9 cellular contexts compared by ENCODE assay signal in the genomic region with DNA sequence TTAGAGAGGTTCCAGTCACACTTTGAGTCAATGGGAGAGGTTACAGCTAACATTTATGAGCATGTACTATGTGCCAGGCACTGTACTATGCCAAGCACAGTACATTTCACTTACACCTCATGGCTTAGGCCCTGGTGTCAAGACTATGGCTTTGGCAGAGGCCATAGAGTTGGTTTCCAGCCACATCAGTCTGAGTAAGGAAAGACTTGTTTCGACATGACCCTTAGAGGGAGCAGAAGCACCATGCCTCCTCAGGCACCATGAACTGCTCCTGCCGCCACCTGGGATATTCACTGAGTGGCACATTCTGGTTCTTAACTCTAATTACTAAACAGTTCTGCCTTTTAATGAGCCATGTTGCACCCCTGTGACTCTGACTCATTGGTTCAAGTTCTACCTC. TPM values are rescaled to one million over a fixed set of nuclear protein-coding genes. Genes with fewer than 3 reads are reported as not detected.
A peak's percentile ranks its signal among the peaks of the same experiment; 100 is the strongest.
DNase-seq lines count a peak whose midpoint lies in the region; ATAC-seq and TF ChIP-seq lines count a peak whose summit lies in the region.
"Had no signal": no experiment of that assay in that cellular context is flagged by ENCODE, and none has a peak within 500 bp of the region (broad histone marks: within the 10 kb centered on the region; RNA-seq: fewer than 3 reads in every experiment).

No MANE protein-coding gene starts in this region.

- H3K27ac Mint-ChIP-seq in activated naive CD4-positive, alpha-beta T cell treated with anti-CD3 and anti-CD28 coated beads for 36 hours: peak overlapping the region; percentile 76
- H3K27ac Mint-ChIP-seq in stimulated activated naive CD8-positive, alpha-beta T cell treated with anti-CD3 and anti-CD28 coated beads, Interleukin-15, amount 100 ng/mL, for 72 hours: no peak overlapping the region

- no peaks in the 10 kb centered on the region for H3K27me3 Mint-ChIP-seq in activated naive CD4-positive, alpha-beta T cell treated with anti-CD3 and anti-CD28 coated beads for 36 hours (ENCODE audit: low read depth)
- H3K27me3 Mint-ChIP-seq in stimulated activated naive CD8-positive, alpha-beta T cell treated with anti-CD3 and anti-CD28 coated beads, Interleukin-15, amount 100 ng/mL, for 72 hours: no peaks in the 10 kb centered on the region

- peaks cover 34% of the 10 kb centered on the region for H3K36me3 Mint-ChIP-seq in activated naive CD4-positive, alpha-beta T cell treated with anti-CD3 and anti-CD28 coated beads for 36 hours (ENCODE audit: low read depth)

- TF ChIP-seq POLR2A in ovary (IDR thresholded peaks at IDR 0.05): no peak

- TF ChIP-seq CTCF in foreskin fibroblast (IDR thresholded peaks at IDR 0.05; ENCODE audit: low read depth, low read length) (no peak), ovary (IDR thresholded peaks at IDR 0.05) (no peak)

- H3K27me3 ChIP-seq in ovary: no peaks in the 10 kb centered on the region

- H3K9me3 ChIP-seq in ovary: no peaks in the 10 kb centered on the region

- H3K4me1 Mint-ChIP-seq in activated naive CD4-positive, alpha-beta T cell treated with anti-CD3 and anti-CD28 coated beads for 36 hours (ENCODE audit: low read depth): peaks cover 84% of the 10 kb centered on the region
- peaks cover 86% of the 10 kb centered on the region for H3K4me1 Mint-ChIP-seq in stimulated activated naive CD8-positive, alpha-beta T cell treated with anti-CD3 and anti-CD28 coated beads, Interleukin-15, amount 100 ng/mL, for 72 hours

- H3K9me3 Mint-ChIP-seq in activated naive CD4-positive, alpha-beta T cell treated with anti-CD3 and anti-CD28 coated beads for 36 hours: no peaks in the 10 kb centered on the region
- H3K9me3 Mint-ChIP-seq in stimulated activated naive CD8-positive, alpha-beta T cell treated with anti-CD3 and anti-CD28 coated beads, Interleukin-15, amount 100 ng/mL, for 72 hours: no peaks in the 10 kb centered on the region

- H3K27ac ChIP-seq in ovary: no peak overlapping the region

- peak; percentile 78 for ATAC-seq in stimulated activated naive CD8-positive, alpha-beta T cell treated with anti-CD3 and anti-CD28 coated beads, Interleukin-15, amount 100 ng/mL, for 72 hours

- H3K4me1 ChIP-seq in ovary (ENCODE audit: insufficient read depth): peaks cover 8% of the 10 kb centered on the region

- TF ChIP-seq EP300 in ovary (IDR thresholded peaks at IDR 0.05): no peak

- CTCF ChIA-PET in activated naive CD4-positive, alpha-beta T cell treated with anti-CD3 and anti-CD28 coated beads for 36 hours (lab: Charles Lee): interaction anchor here (0.8 to 1.9 kb wide), 5 partner anchors 32 to 56 kb away, joined by 3 to 5 read pairs (median 3); no protein-coding TSS in a partner anchor

- H3K4me3 ChIP-seq in foreskin fibroblast (ENCODE audit: low read depth in 1 of 2, low read length in 2 of 2) (no peak overlapping the region), ovary (no peak overlapping the region)

- no peak overlapping the region for H3K4me3 Mint-ChIP-seq in activated naive CD4-positive, alpha-beta T cell treated with anti-CD3 and anti-CD28 coated beads for 36 hours
- H3K4me3 Mint-ChIP-seq in stimulated activated naive CD8-positive, alpha-beta T cell treated with anti-CD3 and anti-CD28 coated beads, Interleukin-15, amount 100 ng/mL, for 72 hours: peak overlapping the region in 1 of 2 donors; percentile 0

- H3K36me3 ChIP-seq in ovary: no peaks in the 10 kb centered on the region

- intact Hi-C loops in activated naive CD4-positive, alpha-beta T cell treated with anti-CD3 and anti-CD28 coated beads for 36 hours (cut with micrococcal nuclease): loop anchor here (1.0 kb wide), 10 partner anchors 8 to 108 kb away; no protein-coding TSS in a partner anchor
- intact Hi-C loops in ovary (cut with DNase I): no loop called here

- DNase-seq in activated naive CD4-positive, alpha-beta T cell treated with anti-CD3 and anti-CD28 coated beads for 36 hours: peak; percentile 76
- DNase-seq in activated naive CD4-positive, alpha-beta T cell treated with Interleukin-2 at 50 U/mL for 16 hours: no peak
- peak; percentile 26 to 36 for DNase-seq in activated CD4-positive, alpha-beta T cell treated with anti-CD3 and anti-CD28 coated beads, Interleukin-2, amount 50 U/mL, for 48 hours
- peak; percentile 48 to 65 for DNase-seq in foreskin fibroblast
- peak in 1 of 2 donors; percentile 32 for DNase-seq in stimulated activated naive CD8-positive, alpha-beta T cell treated with anti-CD3 and anti-CD28 coated beads, Interleukin-15, amount 100 ng/mL, for 72 hours
- DNase-seq in NCI-H2196 treated with DMSO at 0.1 percent for 48 hours (lab: John Stamatoyannopoulos, UW; ENCODE audit: unreplicated experiment): no peak
- no peak for DNase-seq in ovary
- DNase-seq in NCI-H1930 (lab: John Stamatoyannopoulos, UW): no peak
- DNase-seq: activated gamma-delta T cell had no signal

- 90 to 97% (median 96%) methylated on average over 2 of the region's 2 CpGs for WGBS in ovary, 3 donors

RNA-seq across cellular contexts. Expression of a gene that starts 12.7 kb away (rescaled TPM):
- 100 to 1,000 TPM; 112 to 115 TPM for total RNA-seq in activated naive CD4-positive, alpha-beta T cell treated with anti-CD3 and anti-CD28 coated beads for 36 hours
- 10 to 100 TPM; 45.8 to 66.2 (median 52.4) TPM for total RNA-seq in ovary
- polyA plus RNA-seq in ovary: 10 to 100 TPM; 70.7 to 84.1 TPM

RNA-seq across cellular contexts. Expression of a gene that starts 45.3 kb away (rescaled TPM):
- total RNA-seq in activated naive CD4-positive, alpha-beta T cell treated with anti-CD3 and anti-CD28 coated beads for 36 hours: 10 to 100 TPM; 14.4 to 15.2 TPM
- 10 to 100 TPM in 2 of 7 donors, 1 to 10 TPM in 5; 5.1 to 13.5 (median 7.9) TPM for total RNA-seq in ovary
- 1 to 10 TPM; 2.6 to 3.3 TPM for polyA plus RNA-seq in ovary

RNA-seq across cellular contexts. Expression of a gene that starts 46.6 kb away (rescaled TPM):
- not detected for total RNA-seq in activated naive CD4-positive, alpha-beta T cell treated with anti-CD3 and anti-CD28 coated beads for 36 hours
- 100 to 1,000 TPM in 1 of 7 donors, 10 to 100 TPM in 4, 1 to 10 TPM in 2; 3.8 to 558 (median 42.6) TPM for total RNA-seq in ovary
- 100 to 1,000 TPM in 1 of 2 donors, 10 to 100 TPM in 1; 66.5 to 478 TPM for polyA plus RNA-seq in ovary

Comparison
In these comparisons a context has a peak if more than half of its experiments do, and no peak if none do; other contexts are left out.
1. DNase-seq: peak in activated naive CD4-positive, alpha-beta T cell treated with anti-CD3 and anti-CD28 coated beads for 36 hours (single experiment), activated CD4-positive, alpha-beta T cell treated with anti-CD3 and anti-CD28 coated beads, Interleukin-2, amount 50 U/mL, for 48 hours (2 of 2) and foreskin fibroblast (2 of 2); none in activated naive CD4-positive, alpha-beta T cell treated with Interleukin-2 at 50 U/mL for 16 hours (single experiment), NCI-H2196 treated with DMSO at 0.1 percent for 48 hours (single experiment), ovary (0 of 5) and NCI-H1930 (0 of 2).
2. RNA of a gene that starts 46.6 kb away (total RNA-seq): 3.8 to 558 TPM in ovary; not detected in activated naive CD4-positive, alpha-beta T cell treated with anti-CD3 and anti-CD28 coated beads for 36 hours; every median in the first group is over 4 times any median in the second.